14 cellular contexts compared by ENCODE assay signal in the genomic region with DNA sequence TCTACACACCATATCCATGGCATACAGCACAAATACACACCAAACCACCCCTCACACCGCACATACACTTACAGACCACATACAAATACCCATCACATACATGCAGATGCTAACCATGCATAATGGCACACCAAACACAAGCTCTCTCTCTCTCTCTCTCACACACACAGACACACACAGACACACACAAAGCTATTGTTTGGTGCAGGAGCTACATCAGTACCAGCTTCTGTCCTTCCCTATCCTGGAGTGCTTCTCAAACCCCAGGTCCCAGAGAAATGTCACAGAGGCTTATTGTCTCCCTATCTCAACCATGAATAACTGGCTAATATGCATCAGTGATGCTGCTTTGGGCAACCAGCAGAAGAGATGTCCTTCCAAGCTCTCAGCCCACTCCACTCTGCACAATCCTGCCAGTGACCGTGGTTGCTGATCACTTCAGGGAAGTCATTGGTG. TPM values are rescaled to one million over a fixed set of nuclear protein-coding genes. Genes with fewer than 3 reads are reported as not detected.
DNase-seq lines count a peak whose midpoint lies in the region; ATAC-seq and TF ChIP-seq lines count a peak whose summit lies in the region.
"Had no signal": no experiment of that assay in that cellular context is flagged by ENCODE, and none has a peak within 500 bp of the region (broad histone marks: within the 10 kb centered on the region; RNA-seq: fewer than 3 reads in every experiment).

No MANE protein-coding gene starts in this region.

- no peaks in the 10 kb centered on the region for H3K9me3 Mint-ChIP-seq in type B pancreatic cell
- H3K9me3 Mint-ChIP-seq: activated T-helper 17 cell treated with anti-CD3 and anti-CD28 coated beads, Interleukin-2, amount 50 U/mL, for 72 hours had no signal

- H3K9me3 ChIP-seq in RWPE2 (ENCODE audit: severe bottlenecking), result no peaks in the 10 kb centered on the region
- no peaks in the 10 kb centered on the region for H3K9me3 ChIP-seq in gastroesophageal sphincter
- H3K9me3 ChIP-seq: BE2C, ovary had no signal

- no peak overlapping the region for H2AFZ ChIP-seq in ACC112 (ENCODE audit: low read length, unreplicated experiment)

- WGBS in gastroesophageal sphincter (ENCODE audit: low coverage in 1 of 2), 2 donors, result 92 to 100% methylated on average over 1 to 2 of the region's 2 CpGs

- TF ChIP-seq EP300 in gastroesophageal sphincter (IDR thresholded peaks at IDR 0.05), result no peak

- peaks cover 33% of the 10 kb centered on the region for H3K4me1 ChIP-seq in ACC112 (ENCODE audit: control insufficient read depth, insufficient read depth, low read length, unreplicated experiment)
- peaks cover 25% of the 10 kb centered on the region for H3K4me1 ChIP-seq in RWPE2 (ENCODE audit: insufficient read depth, poor library complexity, severe bottlenecking)
- peaks cover 0 to 60% (median 25%) of the 10 kb centered on the region in 3 donors for H3K4me1 ChIP-seq in gastroesophageal sphincter
- H3K4me1 ChIP-seq: BE2C had no signal

- TF ChIP-seq POLR2A in gastroesophageal sphincter (IDR thresholded peaks at IDR 0.05), result no peak

- DNase-seq in RWPE2 (ENCODE audit: low spot score), result no peak
- peak in 6 of 10 donors; percentile 23 to 87 (median 52) for DNase-seq in posterior cingulate gyrus
- DNase-seq in type B pancreatic cell (ENCODE audit: extremely low spot score, unreplicated experiment), result no peak
- no peak for DNase-seq in central memory CD4-positive, alpha-beta T cell
- no peak for DNase-seq in HT-29 (ENCODE audit: low spot score)
- DNase-seq: BE2C; NCI-H146; NCI-H345; stimulated activated CD4-positive, alpha-beta T cell treated with anti-CD3 and anti-CD28 coated beads, Interleukin-12 subunit alpha, Interleukin-12 subunit beta, amount 100 ng/mL, for 4 hours had no signal

- H3K4me3 ChIP-seq in ACC112 (ENCODE audit: low read depth, low read length), result no peak overlapping the region
- H3K4me3 ChIP-seq in RWPE2 (ENCODE audit: severe bottlenecking), result no peak overlapping the region
- H3K4me3 ChIP-seq in gastroesophageal sphincter, result no peak overlapping the region
- H3K4me3 ChIP-seq: ovary had no signal

- ATAC-seq in RWPE2 (ENCODE audit: low read depth) (no peak), gastroesophageal sphincter (no peak), HG03095 (IDR thresholded peaks at IDR 0.05; ENCODE audit: unreplicated experiment) (no peak)
- ATAC-seq: activated T-helper 17 cell treated with anti-CD3 and anti-CD28 coated beads, Interleukin-2, amount 50 U/mL, for 72 hours had no signal

- no peaks in the 10 kb centered on the region for H3K27me3 ChIP-seq in ACC112 (ENCODE audit: insufficient read depth, low read length)
- H3K27me3 ChIP-seq in RWPE2 (ENCODE audit: insufficient read depth, poor library complexity, severe bottlenecking), result no peaks in the 10 kb centered on the region
- no peaks in the 10 kb centered on the region for H3K27me3 ChIP-seq in gastroesophageal sphincter
- H3K27me3 ChIP-seq: BE2C, ovary had no signal

- intact Hi-C loops in posterior cingulate gyrus (cut with DNase I), result no loop called here

- H3K4me3 Mint-ChIP-seq in type B pancreatic cell, result no peak overlapping the region
- H3K4me3 Mint-ChIP-seq: activated T-helper 17 cell treated with anti-CD3 and anti-CD28 coated beads, Interleukin-2, amount 50 U/mL, for 72 hours had no signal

- H3K4me1 Mint-ChIP-seq in type B pancreatic cell (ENCODE audit: unreplicated experiment), result peaks cover 29% of the 10 kb centered on the region

- H3K27ac ChIP-seq in ACC112 (ENCODE audit: low read depth, low read length) (peak overlapping the region; percentile 3; the same call in 1 of the 2 replicates), RWPE2 (ENCODE audit: poor library complexity, severe bottlenecking) (peak overlapping the region; percentile 51), gastroesophageal sphincter (peak overlapping the region in 3 of 4 donors; percentile 72 to 74 (median 74))
- H3K27ac ChIP-seq: ovary had no signal

- H3K27me3 Mint-ChIP-seq in type B pancreatic cell, result no peaks in the 10 kb centered on the region

- H3K27ac Mint-ChIP-seq in type B pancreatic cell, result no peak overlapping the region
- H3K27ac Mint-ChIP-seq: activated T-helper 17 cell treated with anti-CD3 and anti-CD28 coated beads, Interleukin-2, amount 50 U/mL, for 72 hours had no signal

- no peaks in the 10 kb centered on the region for H3K36me3 Mint-ChIP-seq in type B pancreatic cell

- H3K36me3 ChIP-seq in ACC112 (ENCODE audit: insufficient read depth, low read length), result no peaks in the 10 kb centered on the region
- H3K36me3 ChIP-seq in RWPE2 (ENCODE audit: low read depth), result no peaks in the 10 kb centered on the region
- H3K36me3 ChIP-seq in gastroesophageal sphincter, result no peaks in the 10 kb centered on the region
- H3K36me3 ChIP-seq: BE2C, ovary had no signal

- TF ChIP-seq CTCF in RWPE2 (IDR thresholded peaks at IDR 0.05; ENCODE audit: poor library complexity, severe bottlenecking) (no peak), gastroesophageal sphincter (IDR thresholded peaks at IDR 0.05) (no peak), type B pancreatic cell (conservative IDR thresholded peaks at IDR 0.05) (no peak)

- H3K79me2 ChIP-seq in ACC112 (ENCODE audit: control insufficient read depth, insufficient read depth, low read length, unreplicated experiment), result no peaks in the 10 kb centered on the region

RNA-seq across cellular contexts. Expression of a gene that starts 36.5 kb away (rescaled TPM):
- total RNA-seq in gastroesophageal sphincter, result 10 to 100 TPM; 15.2 to 55.9 (median 22.7) TPM
- 12.9 and 16.7 TPM in 2 replicates for total RNA-seq in type B pancreatic cell (ENCODE audit: low replicate concordance)
- total RNA-seq in HT-29 (2014; rRNA removed; shearing (Covaris generic)), result 0.99 and 2.4 TPM in 2 replicates

Comparison
In these comparisons a context has a peak if more than half of its experiments do, and no peak if none do; other contexts are left out.
1. H3K27ac ChIP-seq: peak in every context shown above with its lines; median percentile 74 in gastroesophageal sphincter; 51 in RWPE2; 3 in ACC112.
2. DNase-seq: peak in posterior cingulate gyrus (6 of 10); none in RWPE2 (single experiment), type B pancreatic cell (single experiment), central memory CD4-positive, alpha-beta T cell (single experiment) and HT-29 (single experiment).